ENCODE assay signal across 17 cellular contexts in the genomic region with DNA sequence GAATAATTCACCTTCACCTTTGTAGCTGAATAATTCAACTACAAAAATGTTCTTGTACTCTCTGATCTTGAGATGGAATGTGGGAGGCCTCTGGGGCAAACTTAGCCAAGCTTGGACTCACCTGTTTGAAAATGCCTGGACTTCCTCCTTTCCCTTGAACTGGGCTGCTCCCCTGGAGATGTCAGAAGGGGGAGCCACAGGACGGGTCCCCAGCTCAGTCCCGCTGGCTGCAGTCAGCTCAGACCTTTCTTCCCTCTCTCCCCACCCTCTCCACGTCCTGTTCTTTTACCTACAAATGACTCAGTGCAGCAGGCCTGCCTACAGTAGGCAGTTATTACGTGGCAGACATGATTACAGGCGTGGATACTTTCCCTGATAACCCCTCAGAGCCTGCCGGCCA.
DNase-seq lines count a peak whose midpoint lies in the region; ATAC-seq and TF ChIP-seq lines count a peak whose summit lies in the region.
"Had no signal": no experiment of that assay in that cellular context is flagged by ENCODE, and none has a peak within 500 bp of the region (broad histone marks: within the 10 kb centered on the region; RNA-seq: fewer than 3 reads in every experiment).

No MANE protein-coding gene starts in this region.

- peak; percentile 30 for DNase-seq in LoVo (ENCODE audit: low spot score)
- peak; percentile 21 for DNase-seq in UCSD-AML1 (lab: John Stamatoyannopoulos, UW; ENCODE audit: unreplicated experiment)
- peak; percentile 46 for DNase-seq in left kidney (ENCODE audit: low read depth, low spot score)
- no peak for DNase-seq in smooth muscle cell (lab: John Stamatoyannopoulos, UW; ENCODE audit: unreplicated experiment)
- no peak for DNase-seq in omental fat pad (ENCODE audit: low spot score)
- DNase-seq: activated CD4-positive, alpha-beta T cell treated with anti-CD3 and anti-CD28 coated beads, Interleukin-2, amount 10 ng/mL, durations not matched to agents 7 days and 5 days; activated naive CD8-positive, alpha-beta T cell treated with anti-CD3 and anti-CD28 coated beads for 36 hours; activated T-cell treated with anti-CD3 and anti-CD28 coated beads, Interleukin-2, amount 50 U/mL, for 1 hour; AML-193; glutamatergic neuron; NCI-H1105; stimulated activated CD4-positive, alpha-beta T cell treated with anti-CD3 and anti-CD28 coated beads, Interleukin-1b, Interleukin-23, amount 100 ng/mL, for 48 hours had no signal

- H3K4me2 ChIP-seq in smooth muscle cell: no peak overlapping the region

- H3K4me1 ChIP-seq in smooth muscle cell (ENCODE audit: low read depth): no peaks in the 10 kb centered on the region
- H3K4me1 ChIP-seq: suprapubic skin had no signal

- H3K9me3 ChIP-seq in smooth muscle cell (replicated peaks; ENCODE audit: low read depth): no peaks in the 10 kb centered on the region
- H3K9me3 ChIP-seq: suprapubic skin had no signal

- TF ChIP-seq CTCF in GM12873 (IDR thresholded peaks at IDR 0.05; ENCODE audit: insufficient read depth, low read depth, low read length, missing control alignments) (peak; percentile 5), smooth muscle cell (IDR thresholded peaks at IDR 0.05; ENCODE audit: borderline replicate concordance, insufficient read depth, poor library complexity, severe bottlenecking) (no peak), omental fat pad (IDR thresholded peaks at IDR 0.05) (no peak)

- no peak overlapping the region for H3K27ac ChIP-seq in smooth muscle cell (ENCODE audit: low read depth)
- H3K27ac ChIP-seq: cardiac muscle cell, suprapubic skin had no signal

- WGBS in smooth muscle cell (ENCODE audit: low lambda C conversion rate): 23% methylated on average over 6 of the region's 6 CpGs

- H3F3A ChIP-seq in smooth muscle cell (ENCODE audit: low read depth): no peaks in the 10 kb centered on the region

- no peaks in the 10 kb centered on the region for H4K20me1 ChIP-seq in smooth muscle cell (ENCODE audit: low read depth)

- ATAC-seq in GM18858 (IDR thresholded peaks at IDR 0.05; ENCODE audit: unreplicated experiment) (no peak), GM18907 (IDR thresholded peaks at IDR 0.05; ENCODE audit: unreplicated experiment) (no peak), omental fat pad (ENCODE audit: low FRiP score) (no peak)

- no peaks in the 10 kb centered on the region for H3K36me3 ChIP-seq in smooth muscle cell (ENCODE audit: low read depth)
- H3K36me3 ChIP-seq: cardiac muscle cell, suprapubic skin had no signal

- H3K9ac ChIP-seq in smooth muscle cell (ENCODE audit: low read depth): no peak overlapping the region

- H3K79me2 ChIP-seq in smooth muscle cell (ENCODE audit: low read depth): no peaks in the 10 kb centered on the region

- H3K4me3 ChIP-seq in smooth muscle cell: no peak overlapping the region
- H3K4me3 ChIP-seq: cardiac muscle cell, suprapubic skin had no signal

- H3K27me3 ChIP-seq in smooth muscle cell (ENCODE audit: low read depth): peaks cover 5% of the 10 kb centered on the region
- H3K27me3 ChIP-seq: cardiac muscle cell had no signal

- no peak overlapping the region for H2AFZ ChIP-seq in smooth muscle cell (ENCODE audit: low read depth)

Comparison
In these comparisons a context has a peak if more than half of its experiments do, and no peak if none do; other contexts are left out.
1. DNase-seq: peak in LoVo (single experiment), UCSD-AML1 (single experiment) and left kidney (single experiment); none in smooth muscle cell (single experiment) and omental fat pad (single experiment).